Comparison of ENCODE assay signal across 19 cellular contexts in the genomic region with DNA sequence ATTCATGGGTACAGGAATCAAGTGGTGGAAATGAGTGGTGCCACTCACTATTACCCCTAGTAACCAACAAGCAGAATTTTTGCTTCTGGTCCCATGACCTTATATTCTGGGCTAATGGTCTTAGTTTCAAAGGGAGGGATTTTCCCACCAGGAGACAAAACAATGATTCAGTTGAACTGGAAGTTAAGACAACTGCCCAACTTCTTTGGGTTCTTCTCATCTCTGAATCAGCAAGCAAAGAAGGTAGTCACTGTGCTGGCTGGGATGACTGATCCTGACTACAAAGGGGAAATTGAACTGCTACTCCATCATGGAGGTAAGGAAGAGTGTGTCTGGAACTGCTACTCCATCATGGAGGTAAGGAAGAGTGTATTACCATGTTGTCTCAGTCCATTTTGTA.
DNase-seq lines count a peak whose midpoint lies in the region; ATAC-seq, FAIRE-seq and TF ChIP-seq lines count a peak whose summit lies in the region.
"Had no signal": no experiment of that assay in that cellular context is flagged by ENCODE, and none has a peak within 500 bp of the region (broad histone marks: within the 10 kb centered on the region; RNA-seq: fewer than 3 reads in every experiment).

No MANE protein-coding gene starts in this region.

- no peak overlapping the region for H3K56ac ChIP-seq in H1 (replicated peaks; ENCODE audit: insufficient read length, low read depth, low read length)

- H4K20me1 ChIP-seq in GM23248 (ENCODE audit: insufficient read depth), result no peaks in the 10 kb centered on the region
- H4K20me1 ChIP-seq in H1 (replicated peaks in 1 of 2; ENCODE audit: control insufficient read depth in 1 of 2, insufficient read depth in 2 of 2, low read length in 2 of 2), result no peaks in the 10 kb centered on the region

- no peak overlapping the region for H2BK20ac ChIP-seq in H1 (ENCODE audit: low read length)

- H4K5ac ChIP-seq in H1 (ENCODE audit: insufficient read length, low read depth, low read length), result no peak overlapping the region

- FAIRE-seq in H1 (lab: Jason Lieb, UNC), result peak; percentile 78
- FAIRE-seq: D721Med, GM18507, HepG2 had no signal

- H3K4me1 ChIP-seq in GM23248 (ENCODE audit: insufficient read depth) (no peaks in the 10 kb centered on the region; the same call in 1 of the 2 replicates), H1 (replicated peaks in 1 of 4; ENCODE audit: control insufficient read depth in 3 of 4, insufficient read depth in 4 of 4, low read length in 3 of 4) (no peaks in the 10 kb centered on the region), right cardiac atrium (ENCODE audit: control insufficient read depth, insufficient read depth, low read length) (peaks cover 3% of the 10 kb centered on the region), psoas muscle (no peaks in the 10 kb centered on the region)
- H3K4me1 ChIP-seq: BE2C had no signal

- H3K18ac ChIP-seq in H1 (ENCODE audit: extremely low read depth, low read length), result no peak overlapping the region

- H3K14ac ChIP-seq in H1 (ENCODE audit: insufficient read length), result no peak overlapping the region

- POLR2A ChIA-PET in H1 (lab: Charles Lee; ENCODE audit: partially characterized antibody), result no interaction called here

- CTCF ChIA-PET in H1 (lab: Charles Lee; ENCODE audit: partially characterized antibody), result no interaction called here

- no peak overlapping the region for H4K91ac ChIP-seq in H1 (replicated peaks; ENCODE audit: insufficient read length, low read length)

- ATAC-seq in right cardiac atrium (no peak), psoas muscle (no peak), GM18909 (IDR thresholded peaks at IDR 0.05; ENCODE audit: poor library complexity, unreplicated experiment) (no peak)
- ATAC-seq: HepG2 had no signal

- no peaks in the 10 kb centered on the region for H3K36me3 ChIP-seq in GM23248 (ENCODE audit: low read depth)
- no peaks in the 10 kb centered on the region for H3K36me3 ChIP-seq in H1 (ENCODE audit: control insufficient read depth in 2 of 4, insufficient read depth in 4 of 4, low read length in 3 of 4)
- H3K36me3 ChIP-seq in psoas muscle (ENCODE audit: insufficient read depth in 1 of 2, low read depth in 1 of 2), result no peaks in the 10 kb centered on the region
- H3K36me3 ChIP-seq: BE2C had no signal

- no peaks in the 10 kb centered on the region for H3K9me2 ChIP-seq in GM23248 (ENCODE audit: insufficient read depth)

- H3K4me3 ChIP-seq in GM23248, result no peak overlapping the region
- H3K4me3 ChIP-seq in H1 (ENCODE audit: extremely low read depth in 1 of 4, insufficient read depth in 2 of 4, low read depth in 3 of 4, low read length in 4 of 4), result no peak overlapping the region
- no peak overlapping the region for H3K4me3 ChIP-seq in right cardiac atrium (ENCODE audit: low read length)
- no peak overlapping the region for H3K4me3 ChIP-seq in psoas muscle

- H2BK15ac ChIP-seq in H1 (ENCODE audit: low read length), result no peak overlapping the region

- no peak overlapping the region for H3K4ac ChIP-seq in H1 (replicated peaks; ENCODE audit: insufficient read length, low read depth, low read length)

- H3K4me2 ChIP-seq in GM23248 (ENCODE audit: unreplicated experiment) (no peak overlapping the region), H1 (ENCODE audit: insufficient read depth in 1 of 2, low read depth in 2 of 2, low read length in 2 of 2) (no peak overlapping the region)

- H2BK12ac ChIP-seq in H1 (ENCODE audit: low read depth, low read length), result no peak overlapping the region

- no peaks in the 10 kb centered on the region for H3K79me1 ChIP-seq in H1 (ENCODE audit: low read depth, low read length)

- H3K9ac ChIP-seq in GM23248, result no peak overlapping the region
- no peak overlapping the region for H3K9ac ChIP-seq in H1 (replicated peaks in 1 of 4; ENCODE audit: extremely low read depth in 1 of 4, low read depth in 3 of 4, low read length in 3 of 4)

- H2AFZ ChIP-seq in GM23248 (no peak overlapping the region), H1 (ENCODE audit: low read length) (no peak overlapping the region)

- no peak for TF ChIP-seq RAD21 in H1 (IDR thresholded peaks at IDR 0.05 in 1 of 2, conservative IDR thresholded peaks at IDR 0.05 in 1 of 2; ENCODE audit: low read depth in 2 of 2, low read length in 2 of 2)

- H4K8ac ChIP-seq in H1 (ENCODE audit: extremely low read depth, insufficient read depth, low read length), result no peak overlapping the region

- H3K27me3 ChIP-seq in GM23248 (replicated peaks; ENCODE audit: insufficient read depth) (no peaks in the 10 kb centered on the region), H1 (replicated peaks in 1 of 4; ENCODE audit: control insufficient read depth in 3 of 4, extremely low read depth in 1 of 4, insufficient read depth in 3 of 4, low read length in 3 of 4) (no peaks in the 10 kb centered on the region), right cardiac atrium (ENCODE audit: control insufficient read depth, insufficient read depth) (no peaks in the 10 kb centered on the region), psoas muscle (ENCODE audit: insufficient read depth in 3 of 3, low read length in 2 of 3) (peaks cover 0 to 3% (median 0%) of the 10 kb centered on the region in 3 donors)
- H3K27me3 ChIP-seq: BE2C had no signal

- H3F3A ChIP-seq in GM23248 (ENCODE audit: insufficient read depth), result no peaks in the 10 kb centered on the region

- H3K23ac ChIP-seq in H1 (ENCODE audit: insufficient read length), result no peak overlapping the region

- H3K23me2 ChIP-seq in H1 (ENCODE audit: low read depth, low read length), result no peaks in the 10 kb centered on the region

- in situ Hi-C loops in GM23248 (cut with MboI), result no loop called here
- in situ Hi-C loops in SK-MEL-5 (cut with HindIII; ENCODE audit: low pct_unique_long_range_greater_than_20kb, low sequenced_read_pairs), result no loop called here

- no peak for TF ChIP-seq POLR2A in H1 (IDR thresholded peaks at IDR 0.05; ENCODE audit: control extremely low read depth in 1 of 2, low read depth in 2 of 2, low read length in 2 of 2)

- DNase-seq in GM23248, result peak; percentile 34
- DNase-seq in SK-MEL-5 (ENCODE audit: low read depth, low spot score), result peak; percentile 34
- DNase-seq in H1 (ENCODE audit: low read depth in 1 of 2, low spot score in 2 of 2), result no peak
- DNase-seq in kidney tubule cell (ENCODE audit: low spot score), result peak; percentile 18
- no peak for DNase-seq in right cardiac atrium
- DNase-seq in psoas muscle, result no peak
- DNase-seq: ACHN; BE2C; C1 segment of cervical spinal cord; Caco-2; CD4-positive, CD25-positive, alpha-beta regulatory T cell; CD8-positive, alpha-beta memory T cell; GDM1; HCEC 1CT; KBM-7 had no signal

- TF ChIP-seq EP300 in H1 (IDR thresholded peaks at IDR 0.05; ENCODE audit: borderline replicate concordance in 1 of 2, low read depth in 2 of 2, low read length in 2 of 2), result no peak

- H2BK120ac ChIP-seq in H1 (replicated peaks; ENCODE audit: low read depth, low read length), result no peak overlapping the region

- H3K79me2 ChIP-seq in GM23248 (ENCODE audit: insufficient read depth) (no peaks in the 10 kb centered on the region), H1 (ENCODE audit: control insufficient read depth in 1 of 2, insufficient read depth in 2 of 2, low read length in 2 of 2) (no peaks in the 10 kb centered on the region)

- intact Hi-C loops in right cardiac atrium (cut with DNase I) (no loop called here), psoas muscle (cut with DNase I) (no loop called here)

- H3K27ac ChIP-seq in GM23248 (no peak overlapping the region), H1 (ENCODE audit: low read depth, low read length) (no peak overlapping the region), right cardiac atrium (ENCODE audit: low read length) (no peak overlapping the region), psoas muscle (no peak overlapping the region)

- TF ChIP-seq CTCF in H1 (IDR thresholded peaks at IDR 0.05; ENCODE audit: control extremely low read depth in 1 of 3, insufficient read depth in 1 of 3, low read depth in 1 of 3, low read length in 3 of 3) (no peak), psoas muscle (IDR thresholded peaks at IDR 0.05) (no peak)

- H3K9me3 ChIP-seq in GM23248 (ENCODE audit: low read depth) (no peaks in the 10 kb centered on the region), H1 (ENCODE audit: insufficient read depth in 2 of 2, low read depth in 1 of 2, low read length in 1 of 2) (peaks cover 11 to 13% of the 10 kb centered on the region in 2 experiments), right cardiac atrium (ENCODE audit: control insufficient read depth, low read length) (no peaks in the 10 kb centered on the region), psoas muscle (peaks cover 2% of the 10 kb centered on the region)
- H3K9me3 ChIP-seq: BE2C, Caco-2 had no signal

- no peak overlapping the region for H2AK5ac ChIP-seq in H1 (ENCODE audit: low read depth, low read length)

- H2BK5ac ChIP-seq in H1 (ENCODE audit: low read depth, low read length), result no peak overlapping the region

TF ChIP-seq in H1, 55 proteins besides CTCF, POLR2A, EP300 and RAD21 (continues in another document):
- no peak for TF ChIP-seq JUN (IDR thresholded peaks at IDR 0.05; ENCODE audit: low read depth, low read length)

Comparison
In these comparisons a context has a peak if more than half of its experiments do, and no peak if none do; other contexts are left out.
1. DNase-seq: peak in GM23248 (single experiment), SK-MEL-5 (single experiment) and kidney tubule cell (single experiment); none in H1 (0 of 2), right cardiac atrium (0 of 3) and psoas muscle (0 of 2).